Comparison of ENCODE assay signal across 20 cellular contexts in genomic region chr10:53357587-53357986, GRCh38.
"Had no signal": no experiment of that assay in that cellular context is flagged by ENCODE, and none has a peak within 500 bp of the region (broad histone marks: within the 10 kb centered on the region; RNA-seq: fewer than 3 reads in every experiment).

No MANE protein-coding gene starts in this region.

- H3K27ac ChIP-seq: brain microvascular endothelial cell, gastrocnemius medialis, heart left ventricle, left lung, neutrophil, parathyroid adenoma, transverse colon had no signal

- H3K9me3 ChIP-seq: heart left ventricle, neutrophil, transverse colon had no signal

- H3K4me3 ChIP-seq: gastrocnemius medialis, heart left ventricle, left lung, transverse colon had no signal

- H3K4me1 ChIP-seq: gastrocnemius medialis, heart left ventricle, left lung, parathyroid adenoma, transverse colon had no signal

- H3K27me3 Mint-ChIP-seq: activated naive CD8-positive, alpha-beta T cell treated with anti-CD3 and anti-CD28 coated beads, Interleukin-2, amount 10 ng/mL, durations not matched to agents 7 days and 5 days; dendritic cell treated with granulocyte-macrophage colony-stimulating factor and Interleukin-4, amounts not matched to agents 40 ng/mL and 50 ng/mL, for 4 days; naive thymus-derived CD8-positive, alpha-beta T cell; T-helper 17 cell had no signal

- H2AFZ ChIP-seq: parathyroid adenoma had no signal

- H3K36me3 ChIP-seq: brain microvascular endothelial cell, gastrocnemius medialis, heart left ventricle, left lung, neutrophil, transverse colon had no signal

- DNase-seq: activated CD4-positive, alpha-beta T cell treated with anti-CD3 and anti-CD28 coated beads for 48 hours; activated CD8-positive, alpha-beta memory T cell treated with anti-CD3 and anti-CD28 coated beads, Interleukin-2, amount 50 U/mL, for 4 hours; activated CD8-positive, alpha-beta T cell treated with anti-CD3 and anti-CD28 coated beads, Interleukin-2, amount 10 ng/mL, durations not matched to agents 7 days and 5 days; activated naive CD4-positive, alpha-beta T cell; activated naive CD8-positive, alpha-beta T cell treated with anti-CD3 and anti-CD28 coated beads, Interleukin-2, amount 10 ng/mL, durations not matched to agents 7 days and 5 days; activated T-cell treated with anti-CD3 and anti-CD28 coated beads, Interleukin-2, amount 50 U/mL, for 72 hours; brain microvascular endothelial cell; effector memory CD4-positive, alpha-beta T cell; gastrocnemius medialis; heart left ventricle; left lung; naive thymus-derived CD8-positive, alpha-beta T cell; stimulated activated CD4-positive, alpha-beta T cell treated with anti-CD3 and anti-CD28 coated beads, Interleukin-4, amount 100 ng/mL, for 1 hour; stimulated activated naive CD4-positive, alpha-beta T cell; substantia nigra; T-helper 17 cell; transverse colon had no signal

- ATAC-seq: activated CD8-positive, alpha-beta T cell treated with anti-CD3 and anti-CD28 coated beads, Interleukin-2, amount 10 ng/mL, durations not matched to agents 7 days and 5 days; activated T-cell treated with anti-CD3 and anti-CD28 coated beads, Interleukin-2, amount 50 U/mL, for 72 hours; gastrocnemius medialis; heart left ventricle; left lung; naive thymus-derived CD8-positive, alpha-beta T cell; T-helper 17 cell had no signal

- H3K27ac Mint-ChIP-seq: activated CD8-positive, alpha-beta T cell treated with anti-CD3 and anti-CD28 coated beads, Interleukin-2, amount 10 ng/mL, durations not matched to agents 7 days and 5 days; activated naive CD8-positive, alpha-beta T cell treated with anti-CD3 and anti-CD28 coated beads, Interleukin-2, amount 10 ng/mL, durations not matched to agents 7 days and 5 days; activated T-cell treated with anti-CD3 and anti-CD28 coated beads, Interleukin-2, amount 50 U/mL, for 72 hours; dendritic cell treated with granulocyte-macrophage colony-stimulating factor and Interleukin-4, amounts not matched to agents 40 ng/mL and 50 ng/mL, for 4 days; naive thymus-derived CD8-positive, alpha-beta T cell; T-helper 17 cell had no signal

- H3K27me3 ChIP-seq: brain microvascular endothelial cell, gastrocnemius medialis, heart left ventricle, left lung, neutrophil, transverse colon had no signal

- H3K4me3 Mint-ChIP-seq: activated CD8-positive, alpha-beta T cell treated with anti-CD3 and anti-CD28 coated beads, Interleukin-2, amount 10 ng/mL, durations not matched to agents 7 days and 5 days; activated naive CD8-positive, alpha-beta T cell treated with anti-CD3 and anti-CD28 coated beads, Interleukin-2, amount 10 ng/mL, durations not matched to agents 7 days and 5 days; activated T-cell treated with anti-CD3 and anti-CD28 coated beads, Interleukin-2, amount 50 U/mL, for 72 hours; dendritic cell treated with granulocyte-macrophage colony-stimulating factor and Interleukin-4, amounts not matched to agents 40 ng/mL and 50 ng/mL, for 4 days; naive thymus-derived CD8-positive, alpha-beta T cell; T-helper 17 cell had no signal

- H3K36me3 Mint-ChIP-seq: activated naive CD8-positive, alpha-beta T cell treated with anti-CD3 and anti-CD28 coated beads, Interleukin-2, amount 10 ng/mL, durations not matched to agents 7 days and 5 days; naive thymus-derived CD8-positive, alpha-beta T cell had no signal

- H3K79me2 ChIP-seq: parathyroid adenoma had no signal

- H3K4me1 Mint-ChIP-seq: activated naive CD8-positive, alpha-beta T cell treated with anti-CD3 and anti-CD28 coated beads, Interleukin-2, amount 10 ng/mL, durations not matched to agents 7 days and 5 days; T-helper 17 cell had no signal

- H3K9ac ChIP-seq: parathyroid adenoma had no signal
